In genomic region chr14:91394105-91395081, GRCh38 we compare ENCODE assay signal across 13 cellular contexts. TPM values are rescaled to one million over a fixed set of nuclear protein-coding genes. Genes with fewer than 3 reads are reported as not detected.
DNase-seq lines count a peak whose midpoint lies in the region; ATAC-seq and TF ChIP-seq lines count a peak whose summit lies in the region.
"Had no signal": no experiment of that assay in that cellular context is flagged by ENCODE, and none has a peak within 500 bp of the region (broad histone marks: within the 10 kb centered on the region; RNA-seq: fewer than 3 reads in every experiment).

No MANE protein-coding gene starts in this region.

- no peaks in the 10 kb centered on the region for H3K36me3 ChIP-seq in neutrophil
- H3K36me3 ChIP-seq: vagina had no signal

- no peak overlapping the region for H3K4me3 Mint-ChIP-seq in activated CD4-positive, alpha-beta memory T cell treated with anti-CD3 and anti-CD28 coated beads for 36 hours
- no peak overlapping the region for H3K4me3 Mint-ChIP-seq in activated CD4-positive, alpha-beta memory T cell treated with anti-CD3 and anti-CD28 coated beads, Interleukin-2, amount 10 ng/mL, durations not matched to agents 7 days and 5 days
- H3K4me3 Mint-ChIP-seq: neural crest cell had no signal

- TF ChIP-seq CTCF in neutrophil (IDR thresholded peaks at IDR 0.05): no peak

- H3K4me1 ChIP-seq in neutrophil (ENCODE audit: control insufficient read depth in 1 of 2, insufficient read depth in 1 of 2, low read depth in 1 of 2, low read length in 1 of 2): peaks cover 86 to 91% of the 10 kb centered on the region in 2 experiments

- no peak overlapping the region for H3K4me3 ChIP-seq in neutrophil (ENCODE audit: low read depth in 1 of 2, low read length in 1 of 2)
- H3K4me3 ChIP-seq: vagina had no signal

- no peaks in the 10 kb centered on the region for H3K27me3 Mint-ChIP-seq in activated CD4-positive, alpha-beta memory T cell treated with anti-CD3 and anti-CD28 coated beads for 36 hours
- H3K27me3 Mint-ChIP-seq in activated CD4-positive, alpha-beta memory T cell treated with anti-CD3 and anti-CD28 coated beads, Interleukin-2, amount 10 ng/mL, durations not matched to agents 7 days and 5 days: no peaks in the 10 kb centered on the region

- CTCF ChIA-PET in activated CD4-positive, alpha-beta memory T cell treated with anti-CD3 and anti-CD28 coated beads for 36 hours (lab: Charles Lee): no interaction called here
- CTCF ChIA-PET in activated CD4-positive, alpha-beta memory T cell treated with anti-CD3 and anti-CD28 coated beads, Interleukin-2, amount 10 ng/mL, durations not matched to agents 7 days and 5 days (lab: Charles Lee): interaction anchor here (1.0 to 1.2 kb wide), 2 partner anchors 11 to 39 kb away, joined by 3 to 5 read pairs; no protein-coding TSS in a partner anchor

- intact Hi-C loops in activated CD4-positive, alpha-beta memory T cell treated with anti-CD3 and anti-CD28 coated beads for 36 hours (cut with micrococcal nuclease): no loop called here

- H3K36me3 Mint-ChIP-seq in activated CD4-positive, alpha-beta memory T cell treated with anti-CD3 and anti-CD28 coated beads for 36 hours: peaks cover 21% of the 10 kb centered on the region
- H3K36me3 Mint-ChIP-seq in activated CD4-positive, alpha-beta memory T cell treated with anti-CD3 and anti-CD28 coated beads, Interleukin-2, amount 10 ng/mL, durations not matched to agents 7 days and 5 days (ENCODE audit: low read depth): peaks cover 58% of the 10 kb centered on the region
- H3K36me3 Mint-ChIP-seq in activated naive CD4-positive, alpha-beta T cell treated with anti-CD3 and anti-CD28 coated beads, Interleukin-2, amount 50 U/mL, for 72 hours: peaks cover 0 to 18% of the 10 kb centered on the region in 2 donors

- H3K9me3 ChIP-seq in neutrophil: no peaks in the 10 kb centered on the region
- H3K9me3 ChIP-seq: spleen, vagina had no signal

- peak overlapping the region; percentile 90 for H3K27ac ChIP-seq in neutrophil

- no peaks in the 10 kb centered on the region for H3K9me3 Mint-ChIP-seq in activated CD4-positive, alpha-beta memory T cell treated with anti-CD3 and anti-CD28 coated beads for 36 hours
- no peaks in the 10 kb centered on the region for H3K9me3 Mint-ChIP-seq in activated CD4-positive, alpha-beta memory T cell treated with anti-CD3 and anti-CD28 coated beads, Interleukin-2, amount 10 ng/mL, durations not matched to agents 7 days and 5 days
- no peaks in the 10 kb centered on the region for H3K9me3 Mint-ChIP-seq in activated naive CD4-positive, alpha-beta T cell treated with anti-CD3 and anti-CD28 coated beads, Interleukin-2, amount 50 U/mL, for 72 hours
- H3K9me3 Mint-ChIP-seq: neural crest cell had no signal

- H3K27ac Mint-ChIP-seq in activated CD4-positive, alpha-beta memory T cell treated with anti-CD3 and anti-CD28 coated beads for 36 hours: peak overlapping the region; percentile 89
- no peak overlapping the region for H3K27ac Mint-ChIP-seq in activated CD4-positive, alpha-beta memory T cell treated with anti-CD3 and anti-CD28 coated beads, Interleukin-2, amount 10 ng/mL, durations not matched to agents 7 days and 5 days
- peak overlapping the region; percentile 50 to 91 for H3K27ac Mint-ChIP-seq in activated naive CD4-positive, alpha-beta T cell treated with anti-CD3 and anti-CD28 coated beads, Interleukin-2, amount 50 U/mL, for 72 hours

- H3K27me3 ChIP-seq in neutrophil: no peaks in the 10 kb centered on the region
- H3K27me3 ChIP-seq: spleen, vagina had no signal

- ATAC-seq in activated naive CD4-positive, alpha-beta T cell treated with anti-CD3 and anti-CD28 coated beads, Interleukin-2, amount 50 U/mL, for 72 hours: no peak

- no peak for DNase-seq in activated CD4-positive, alpha-beta memory T cell treated with anti-CD3 and anti-CD28 coated beads for 36 hours
- DNase-seq in activated CD4-positive, alpha-beta memory T cell treated with anti-CD3 and anti-CD28 coated beads, Interleukin-2, amount 10 ng/mL, durations not matched to agents 7 days and 5 days: no peak
- DNase-seq in NCI-H1694 (lab: John Stamatoyannopoulos, UW): peak; percentile 75
- no peak for DNase-seq in activated naive CD4-positive, alpha-beta T cell treated with anti-CD3 and anti-CD28 coated beads, Interleukin-2, amount 50 U/mL, for 72 hours (ENCODE audit: low spot score in 2 of 2)
- no peak for DNase-seq in kidney glomerular epithelial cell (lab: John Stamatoyannopoulos, UW)
- DNase-seq in NCI-H2107 treated with DMSO at 0.1 percent for 48 hours (lab: John Stamatoyannopoulos, UW; ENCODE audit: unreplicated experiment): no peak
- DNase-seq in NCI-H2196 (lab: John Stamatoyannopoulos, UW; ENCODE audit: unreplicated experiment): no peak
- DNase-seq: effector CD4-positive, alpha-beta T cell; NCI-H510A treated with DMSO at 0.1 percent for 48 hours; spleen had no signal

- peaks cover 95% of the 10 kb centered on the region for H3K4me1 Mint-ChIP-seq in activated CD4-positive, alpha-beta memory T cell treated with anti-CD3 and anti-CD28 coated beads for 36 hours (ENCODE audit: low read depth)
- peaks cover 93% of the 10 kb centered on the region for H3K4me1 Mint-ChIP-seq in activated CD4-positive, alpha-beta memory T cell treated with anti-CD3 and anti-CD28 coated beads, Interleukin-2, amount 10 ng/mL, durations not matched to agents 7 days and 5 days

- POLR2A ChIA-PET in activated CD4-positive, alpha-beta memory T cell treated with anti-CD3 and anti-CD28 coated beads for 36 hours (lab: Charles Lee): interaction anchor here (1.2 kb wide), 1 partner anchor 20 kb away, joined by 3 read pairs; no protein-coding TSS in a partner anchor
- POLR2A ChIA-PET in activated CD4-positive, alpha-beta memory T cell treated with anti-CD3 and anti-CD28 coated beads, Interleukin-2, amount 10 ng/mL, durations not matched to agents 7 days and 5 days (lab: Charles Lee): interaction anchor here (0.6 to 11.9 kb wide), 6 partner anchors 17 to 994 kb away, joined by 3 to 308 read pairs (median 4); partner anchors contain the start of gene CCDC88C

RNA-seq across cellular contexts. Expression of gene CCDC88C, which starts 23.2 kb away (rescaled TPM):
- 10 to 100 TPM; 73.0 to 74.7 TPM for total RNA-seq in activated CD4-positive, alpha-beta memory T cell treated with anti-CD3 and anti-CD28 coated beads for 36 hours
- 100 to 1,000 TPM; 168 to 175 TPM for total RNA-seq in activated CD4-positive, alpha-beta memory T cell treated with anti-CD3 and anti-CD28 coated beads, Interleukin-2, amount 10 ng/mL, durations not matched to agents 7 days and 5 days
- total RNA-seq in activated naive CD4-positive, alpha-beta T cell treated with anti-CD3 and anti-CD28 coated beads, Interleukin-2, amount 50 U/mL, for 72 hours: 100 to 1,000 TPM in 1 of 2 donors, 10 to 100 TPM in 1; 98.8 to 113 TPM
